Comparison of ENCODE assay signal across 17 cellular contexts in the genomic region with DNA sequence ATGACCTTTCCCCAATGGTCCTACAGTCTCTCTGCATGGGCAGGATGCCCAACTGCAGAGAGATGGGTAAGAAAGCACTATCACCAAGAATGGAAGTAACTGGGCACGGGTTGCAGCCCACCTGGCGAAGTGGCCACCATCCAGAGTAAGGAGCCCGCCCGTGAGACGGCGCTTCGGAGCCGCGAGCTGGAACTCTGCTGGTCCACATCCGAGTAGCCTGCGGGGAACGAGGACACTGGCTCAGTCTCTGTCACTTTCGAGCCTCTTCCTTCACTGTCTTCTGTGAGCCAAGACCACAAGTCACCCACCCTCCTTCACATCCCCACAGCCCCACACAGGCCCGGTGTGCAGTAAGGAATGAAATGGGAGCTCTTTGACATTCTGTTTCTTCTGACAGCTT. TPM values are rescaled to one million over a fixed set of nuclear protein-coding genes. Genes with fewer than 3 reads are reported as not detected.
DNase-seq lines count a peak whose midpoint lies in the region; ATAC-seq lines count a peak whose summit lies in the region.
"Had no signal": no experiment of that assay in that cellular context is flagged by ENCODE, and none has a peak within 500 bp of the region (broad histone marks: within the 10 kb centered on the region; RNA-seq: fewer than 3 reads in every experiment).

No MANE protein-coding gene starts in this region.

- CTCF ChIA-PET in activated CD8-positive, alpha-beta T cell treated with anti-CD3 and anti-CD28 coated beads, Interleukin-2, amount 10 ng/mL, durations not matched to agents 7 days and 5 days (lab: Charles Lee): interaction anchor here (1.9 to 3.4 kb wide), 3 partner anchors 17 to 44 kb away, joined by 5 to 23 read pairs (median 7); a partner anchor contains a TSS

- peak overlapping the region; percentile 94 for H3K27ac Mint-ChIP-seq in activated naive CD4-positive, alpha-beta T cell treated with anti-CD3 and anti-CD28 coated beads, Interleukin-2, amount 50 U/mL, for 24 hours
- peak overlapping the region; percentile 100 for H3K27ac Mint-ChIP-seq in activated CD8-positive, alpha-beta T cell treated with anti-CD3 and anti-CD28 coated beads, Interleukin-2, amount 10 ng/mL, durations not matched to agents 7 days and 5 days

- peaks cover 5% of the 10 kb centered on the region for H3K36me3 Mint-ChIP-seq in activated naive CD4-positive, alpha-beta T cell treated with anti-CD3 and anti-CD28 coated beads, Interleukin-2, amount 50 U/mL, for 24 hours
- H3K36me3 Mint-ChIP-seq in activated CD8-positive, alpha-beta T cell treated with anti-CD3 and anti-CD28 coated beads, Interleukin-2, amount 10 ng/mL, durations not matched to agents 7 days and 5 days (ENCODE audit: low read depth): peaks cover 89% of the 10 kb centered on the region

- H3K4me1 Mint-ChIP-seq in activated naive CD4-positive, alpha-beta T cell treated with anti-CD3 and anti-CD28 coated beads, Interleukin-2, amount 50 U/mL, for 24 hours: peaks cover 56% of the 10 kb centered on the region
- H3K4me1 Mint-ChIP-seq in activated CD8-positive, alpha-beta T cell treated with anti-CD3 and anti-CD28 coated beads, Interleukin-2, amount 10 ng/mL, durations not matched to agents 7 days and 5 days (ENCODE audit: low read depth): peaks cover 55% of the 10 kb centered on the region

- POLR2A ChIA-PET in activated CD8-positive, alpha-beta T cell treated with anti-CD3 and anti-CD28 coated beads, Interleukin-2, amount 10 ng/mL, durations not matched to agents 7 days and 5 days (lab: Charles Lee): interaction anchor here (0.9 to 15.1 kb wide), 2 partner anchors 14 to 49 kb away, joined by 3 to 307 read pairs; a partner anchor contains a TSS

- ATAC-seq in activated CD8-positive, alpha-beta T cell treated with anti-CD3 and anti-CD28 coated beads, Interleukin-2, amount 10 ng/mL, durations not matched to agents 7 days and 5 days: no peak
- no peak for ATAC-seq in GM21529 (IDR thresholded peaks at IDR 0.05; ENCODE audit: unreplicated experiment)
- no peak for ATAC-seq in GM21390 (IDR thresholded peaks at IDR 0.05; ENCODE audit: unreplicated experiment)
- ATAC-seq: activated CD4-positive, CD25-positive, alpha-beta regulatory T cell treated with anti-CD3 and anti-CD28 coated beads, Interleukin-2, amount 50 U/mL, for 24 hours; gastroesophageal sphincter; left ventricle myocardium superior had no signal

- peak overlapping the region; percentile 40 for H3K27ac ChIP-seq in layer of hippocampus (ENCODE audit: low read depth, low read length)
- H3K27ac ChIP-seq: vagina had no signal

- peak overlapping the region; percentile 52 for H3K4me3 Mint-ChIP-seq in activated naive CD4-positive, alpha-beta T cell treated with anti-CD3 and anti-CD28 coated beads, Interleukin-2, amount 50 U/mL, for 24 hours
- H3K4me3 Mint-ChIP-seq in activated CD8-positive, alpha-beta T cell treated with anti-CD3 and anti-CD28 coated beads, Interleukin-2, amount 10 ng/mL, durations not matched to agents 7 days and 5 days: peak overlapping the region; percentile 97

- no peaks in the 10 kb centered on the region for H3K9me3 Mint-ChIP-seq in activated naive CD4-positive, alpha-beta T cell treated with anti-CD3 and anti-CD28 coated beads, Interleukin-2, amount 50 U/mL, for 24 hours
- H3K9me3 Mint-ChIP-seq in activated CD8-positive, alpha-beta T cell treated with anti-CD3 and anti-CD28 coated beads, Interleukin-2, amount 10 ng/mL, durations not matched to agents 7 days and 5 days (ENCODE audit: insufficient read depth): no peaks in the 10 kb centered on the region

- no peaks in the 10 kb centered on the region for H3K27me3 ChIP-seq in layer of hippocampus (ENCODE audit: control insufficient read depth, insufficient read depth, low read length)
- H3K27me3 ChIP-seq: gastroesophageal sphincter, vagina had no signal

- no peaks in the 10 kb centered on the region for H3K27me3 Mint-ChIP-seq in activated naive CD4-positive, alpha-beta T cell treated with anti-CD3 and anti-CD28 coated beads, Interleukin-2, amount 50 U/mL, for 24 hours
- no peaks in the 10 kb centered on the region for H3K27me3 Mint-ChIP-seq in activated CD8-positive, alpha-beta T cell treated with anti-CD3 and anti-CD28 coated beads, Interleukin-2, amount 10 ng/mL, durations not matched to agents 7 days and 5 days (ENCODE audit: low read depth)

- no peak for DNase-seq in activated naive CD4-positive, alpha-beta T cell (lab: John Stamatoyannopoulos, UW)
- no peak for DNase-seq in activated CD8-positive, alpha-beta T cell treated with anti-CD3 and anti-CD28 coated beads, Interleukin-2, amount 10 ng/mL, durations not matched to agents 7 days and 5 days
- DNase-seq in GM19240 (ENCODE audit: insufficient read length, low spot score) (no peak), NCI-H1105 (lab: John Stamatoyannopoulos, UW) (no peak)
- DNase-seq: activated T-cell treated with anti-CD3 and anti-CD28 coated beads, Interleukin-2, amount 50 U/mL, for 1 hour; anterior cingulate cortex; GDM1; HCEC 1CT; left ventricle myocardium superior; NCI-H1436 had no signal

RNA-seq across cellular contexts. Expression of a gene that starts 5.7 kb away (rescaled TPM):
- 100 to 1,000 TPM; 481 to 482 TPM for total RNA-seq in activated CD8-positive, alpha-beta T cell treated with anti-CD3 and anti-CD28 coated beads, Interleukin-2, amount 10 ng/mL, durations not matched to agents 7 days and 5 days

RNA-seq across cellular contexts. Expression of a gene that starts 43.8 kb away (rescaled TPM):
- total RNA-seq in activated CD8-positive, alpha-beta T cell treated with anti-CD3 and anti-CD28 coated beads, Interleukin-2, amount 10 ng/mL, durations not matched to agents 7 days and 5 days: 1 to 10 TPM; 8.0 to 8.6 TPM

RNA-seq across cellular contexts. Expression of a gene that starts 44.4 kb away (rescaled TPM):
- 10 to 100 TPM; 71.8 to 73.9 TPM for total RNA-seq in activated CD8-positive, alpha-beta T cell treated with anti-CD3 and anti-CD28 coated beads, Interleukin-2, amount 10 ng/mL, durations not matched to agents 7 days and 5 days

RNA-seq across cellular contexts. Expression of a gene that starts 49.4 kb away (rescaled TPM):
- total RNA-seq in activated CD8-positive, alpha-beta T cell treated with anti-CD3 and anti-CD28 coated beads, Interleukin-2, amount 10 ng/mL, durations not matched to agents 7 days and 5 days: 10 to 100 TPM; 60.0 to 63.7 TPM
